7 cellular contexts compared by ENCODE assay signal in genomic region chr19:18789883-18790565, GRCh38. TPM values are rescaled to one million over a fixed set of nuclear protein-coding genes. Genes with fewer than 3 reads are reported as not detected.
DNase-seq lines count a peak whose midpoint lies in the region; ATAC-seq, FAIRE-seq and TF ChIP-seq lines count a peak whose summit lies in the region.

No MANE protein-coding gene starts in this region.

- H3K4me2 ChIP-seq in skeletal muscle satellite cell (ENCODE audit: low read length): peak overlapping the region; percentile 69

- peaks cover 4% of the 10 kb centered on the region for H3K4me1 ChIP-seq in HEK293 (ENCODE audit: control insufficient read depth, insufficient read depth, low read length)
- peaks cover 3% of the 10 kb centered on the region for H3K4me1 ChIP-seq in skeletal muscle satellite cell (ENCODE audit: control insufficient read depth, insufficient read depth, low read length)

- H3K4me3 Mint-ChIP-seq in T-helper 17 cell: peak overlapping the region; percentile 95

- peaks cover 9% of the 10 kb centered on the region for H3K36me3 Mint-ChIP-seq in T-helper 17 cell (ENCODE audit: low read depth)

- POLR2A ChIA-PET in HEK293 (lab: Yijun Ruan, JAX): no interaction called here

- H3K9ac ChIP-seq in skeletal muscle satellite cell (ENCODE audit: low read depth, low read length): no peak overlapping the region

- H3K4me3 ChIP-seq in HEK293 (ENCODE audit: low read depth, low read length): peak overlapping the region; percentile 36
- peak overlapping the region; percentile 39 for H3K4me3 ChIP-seq in skeletal muscle satellite cell (ENCODE audit: low read length)

- H3K36me3 ChIP-seq in HEK293 (ENCODE audit: control insufficient read depth in 2 of 2, insufficient read depth in 1 of 2, low read length in 2 of 2) (no peaks in the 10 kb centered on the region), skeletal muscle satellite cell (ENCODE audit: insufficient read depth, low read length) (no peaks in the 10 kb centered on the region)

- H3K27me3 Mint-ChIP-seq in T-helper 17 cell: peaks cover 66% of the 10 kb centered on the region

- no peaks in the 10 kb centered on the region for H3K9me3 ChIP-seq in HEK293 (ENCODE audit: control insufficient read depth, insufficient read depth, low read depth, low read length)
- H3K9me3 ChIP-seq in T-helper 17 cell (ENCODE audit: control insufficient read depth, low read length, poor library complexity, severe bottlenecking): no peaks in the 10 kb centered on the region
- H3K9me3 ChIP-seq in skeletal muscle satellite cell (replicated peaks; ENCODE audit: low read length): no peaks in the 10 kb centered on the region

- FAIRE-seq in RCC 7860 (lab: Jason Lieb, UNC): no peak

- H3K27ac ChIP-seq in HEK293 (ENCODE audit: extremely low read depth, low read depth, low read length): no peak overlapping the region

- H3K4me1 Mint-ChIP-seq in T-helper 17 cell: peaks cover 27% of the 10 kb centered on the region

- CTCF ChIA-PET in HEK293 (lab: Yijun Ruan, JAX): interaction anchor here (0.9 kb wide), 1 partner anchor 57 kb away, joined by 3 read pairs; no protein-coding TSS in a partner anchor

- H3K27me3 ChIP-seq in skeletal muscle satellite cell (ENCODE audit: control insufficient read depth, insufficient read depth, low read length): peaks cover 75% of the 10 kb centered on the region

- H3K27ac Mint-ChIP-seq in T-helper 17 cell: no peak overlapping the region

- no peak for DNase-seq in T-helper 17 cell
- DNase-seq in germinal center (ENCODE audit: low spot score): peak; percentile 52
- no peak for DNase-seq in RCC 7860 (ENCODE audit: low spot score)
- DNase-seq in NCI-H1436 treated with DMSO at 0.1 percent for 48 hours (lab: John Stamatoyannopoulos, UW): no peak

- TF ChIP-seq CTCF in HEK293 (tag by site-specific recombination; IDR thresholded peaks at IDR 0.05): no peak

- ATAC-seq in T-helper 17 cell: peak; percentile 39
- ATAC-seq in GM18517 (IDR thresholded peaks at IDR 0.05; ENCODE audit: unreplicated experiment): no peak

TF ChIP-seq in HEK293, 187 proteins besides CTCF, POLR2A, EP300 and RAD21 (continues in another document):
- no peak for TF ChIP-seq ZNF112 (tag by site-specific recombination; IDR thresholded peaks at IDR 0.05)
- TF ChIP-seq, protein P1, sequence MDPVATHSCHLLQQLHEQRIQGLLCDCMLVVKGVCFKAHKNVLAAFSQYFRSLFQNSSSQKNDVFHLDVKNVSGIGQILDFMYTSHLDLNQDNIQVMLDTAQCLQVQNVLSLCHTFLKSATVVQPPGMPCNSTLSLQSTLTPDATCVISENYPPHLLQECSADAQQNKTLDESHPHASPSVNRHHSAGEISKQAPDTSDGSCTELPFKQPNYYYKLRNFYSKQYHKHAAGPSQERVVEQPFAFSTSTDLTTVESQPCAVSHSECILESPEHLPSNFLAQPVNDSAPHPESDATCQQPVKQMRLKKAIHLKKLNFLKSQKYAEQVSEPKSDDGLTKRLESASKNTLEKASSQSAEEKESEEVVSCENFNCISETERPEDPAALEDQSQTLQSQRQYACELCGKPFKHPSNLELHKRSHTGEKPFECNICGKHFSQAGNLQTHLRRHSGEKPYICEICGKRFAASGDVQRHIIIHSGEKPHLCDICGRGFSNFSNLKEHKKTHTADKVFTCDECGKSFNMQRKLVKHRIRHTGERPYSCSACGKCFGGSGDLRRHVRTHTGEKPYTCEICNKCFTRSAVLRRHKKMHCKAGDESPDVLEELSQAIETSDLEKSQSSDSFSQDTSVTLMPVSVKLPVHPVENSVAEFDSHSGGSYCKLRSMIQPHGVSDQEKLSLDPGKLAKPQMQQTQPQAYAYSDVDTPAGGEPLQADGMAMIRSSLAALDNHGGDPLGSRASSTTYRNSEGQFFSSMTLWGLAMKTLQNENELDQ (tag by site-specific recombination; IDR thresholded peaks at IDR 0.05; ENCODE audit: low read depth): no peak
- TF ChIP-seq ZXDB (tag by site-specific recombination; IDR thresholded peaks at IDR 0.05): peak; percentile 55; the same call in 1 of the 2 replicates
- no peak for TF ChIP-seq BCL11B (tag by site-specific recombination; IDR thresholded peaks at IDR 0.05; ENCODE audit: low read depth)
- TF ChIP-seq ZNF747 (tag by site-specific recombination; IDR thresholded peaks at IDR 0.05): no peak
- TF ChIP-seq RBAK (tag by site-specific recombination; IDR thresholded peaks at IDR 0.05): no peak
- TF ChIP-seq ZBTB10 (tag by site-specific recombination; IDR thresholded peaks at IDR 0.05): peak; percentile 54; the same call in 1 of the 2 replicates
- TF ChIP-seq ZSCAN30 (tag by site-specific recombination; IDR thresholded peaks at IDR 0.05): no peak; the same call in 1 of the 2 replicates
- no peak for TF ChIP-seq ZNF580 (tag by site-specific recombination; IDR thresholded peaks at IDR 0.05)
- no peak for TF ChIP-seq ZNF426 (tag by site-specific recombination; IDR thresholded peaks at IDR 0.05)
- TF ChIP-seq, protein P2, sequence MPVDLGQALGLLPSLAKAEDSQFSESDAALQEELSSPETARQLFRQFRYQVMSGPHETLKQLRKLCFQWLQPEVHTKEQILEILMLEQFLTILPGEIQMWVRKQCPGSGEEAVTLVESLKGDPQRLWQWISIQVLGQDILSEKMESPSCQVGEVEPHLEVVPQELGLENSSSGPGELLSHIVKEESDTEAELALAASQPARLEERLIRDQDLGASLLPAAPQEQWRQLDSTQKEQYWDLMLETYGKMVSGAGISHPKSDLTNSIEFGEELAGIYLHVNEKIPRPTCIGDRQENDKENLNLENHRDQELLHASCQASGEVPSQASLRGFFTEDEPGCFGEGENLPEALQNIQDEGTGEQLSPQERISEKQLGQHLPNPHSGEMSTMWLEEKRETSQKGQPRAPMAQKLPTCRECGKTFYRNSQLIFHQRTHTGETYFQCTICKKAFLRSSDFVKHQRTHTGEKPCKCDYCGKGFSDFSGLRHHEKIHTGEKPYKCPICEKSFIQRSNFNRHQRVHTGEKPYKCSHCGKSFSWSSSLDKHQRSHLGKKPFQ (tag by site-specific recombination; IDR thresholded peaks at IDR 0.05): no peak
- no peak for TF ChIP-seq KLF10 (tag by site-specific recombination; IDR thresholded peaks at IDR 0.05)
- no peak for TF ChIP-seq ZNF449 (tag by site-specific recombination; IDR thresholded peaks at IDR 0.05)
- no peak for TF ChIP-seq IKZF3 (tag by site-specific recombination; IDR thresholded peaks at IDR 0.05)

RNA-seq across cellular contexts. Expression of gene COMP, which starts 1.1 kb away (rescaled TPM):
- not detected for total RNA-seq in T-helper 17 cell
- total RNA-seq in skeletal muscle satellite cell (2012; rRNA removed): 0.25 and 2.4 TPM in 2 replicates

RNA-seq across cellular contexts. Expression of gene UPF1, which starts 41.7 kb away (rescaled TPM):
- 100 to 1,000 TPM; 135 to 143 TPM for total RNA-seq in T-helper 17 cell
- total RNA-seq in skeletal muscle satellite cell (2012; rRNA removed): 63.9 and 74.5 TPM in 2 replicates
